Comparison of ENCODE assay signal across 25 cellular contexts in genomic region chr1:202251424-202252256, GRCh38. TPM values are rescaled to one million over a fixed set of nuclear protein-coding genes. Genes with fewer than 3 reads are reported as not detected.
DNase-seq lines count a peak whose midpoint lies in the region; ATAC-seq, FAIRE-seq and TF ChIP-seq lines count a peak whose summit lies in the region.
"Had no signal": no experiment of that assay in that cellular context is flagged by ENCODE, and none has a peak within 500 bp of the region (broad histone marks: within the 10 kb centered on the region; RNA-seq: fewer than 3 reads in every experiment).

No MANE protein-coding gene starts in this region.

- H3K36me3 Mint-ChIP-seq in T-helper 17 cell (ENCODE audit: low read depth) (peaks cover 4% of the 10 kb centered on the region), mesothelial cell of epicardium (no peaks in the 10 kb centered on the region)
- H3K36me3 Mint-ChIP-seq: naive thymus-derived CD8-positive, alpha-beta T cell had no signal

- no peak for DNase-seq in T-helper 17 cell
- no peak for DNase-seq in HepG2 (ENCODE audit: low spot score)
- DNase-seq in stimulated activated CD4-positive, alpha-beta T cell treated with anti-CD3 and anti-CD28 coated beads, Interleukin-2, amount 100 ng/mL, for 24 hours: no peak
- no peak for DNase-seq in mesothelial cell of epicardium (ENCODE audit: low spot score in 2 of 2, unreplicated experiment in 2 of 2)
- DNase-seq in OCI-LY7 (ENCODE audit: low spot score): no peak
- DNase-seq: activated naive CD4-positive, alpha-beta T cell; activated T-cell treated with anti-CD3 and anti-CD28 coated beads, Interleukin-2, amount 50 U/mL, for 1 hour; DND-41; effector CD4-positive, alpha-beta T cell; HFFc6; NCI-H1694; NCI-H526; SIG-M5; stimulated activated CD4-positive, alpha-beta T cell treated with anti-CD3 and anti-CD28 coated beads, Interleukin-4, amount 100 ng/mL, for 24 hours; T1000; uterus had no signal

- H3K27ac Mint-ChIP-seq in T-helper 17 cell: no peak overlapping the region
- H3K27ac Mint-ChIP-seq in mesothelial cell of epicardium: no peak overlapping the region
- H3K27ac Mint-ChIP-seq: HFFc6; stimulated activated naive CD8-positive, alpha-beta T cell treated with anti-CD3 and anti-CD28 coated beads, Interleukin-15, Interleukin-2, amounts not matched to agents 100 ng/mL and 50 ng/mL, for 24 hours had no signal

- H3K79me2 ChIP-seq in HepG2 (ENCODE audit: insufficient read depth, low read length) (no peaks in the 10 kb centered on the region), OCI-LY7 (ENCODE audit: insufficient read depth, low read depth, low read length) (no peaks in the 10 kb centered on the region)

- TF ChIP-seq CTCF in HepG2 (CRISPR knock-in tag; IDR thresholded peaks at IDR 0.05) (no peak), mesothelial cell of epicardium (IDR thresholded peaks at IDR 0.05; ENCODE audit: unreplicated experiment) (no peak), OCI-LY7 (conservative IDR thresholded peaks at IDR 0.05; ENCODE audit: low read length) (no peak)

- H3K27me3 Mint-ChIP-seq in T-helper 17 cell: peaks cover 42% of the 10 kb centered on the region
- peaks cover 23% of the 10 kb centered on the region for H3K27me3 Mint-ChIP-seq in mesothelial cell of epicardium (ENCODE audit: low read depth)

- BruUV-seq in HepG2 (replicated peaks; lab: Mats Ljungman, UMichigan) (no TSS peak), OCI-LY7 (replicated peaks; lab: Mats Ljungman, UMichigan) (no TSS peak)

- H3K4me1 ChIP-seq in BLaER1 (peaks cover 96% of the 10 kb centered on the region), HepG2 (ENCODE audit: insufficient read depth, low read length) (0 out of 2 replicates have a peak, but pooled peaks cover 6% of the 10 kb centered on the region), OCI-LY7 (ENCODE audit: insufficient read depth, low read length, poor library complexity, severe bottlenecking) (peaks cover 9% of the 10 kb centered on the region)
- H3K4me1 ChIP-seq in BLaER1 treated with 17β-estradiol and CSF1 and Interleukin-3, amounts not matched to agents 10 nM and 100 nM: peaks cover 57 to 90% (median 84%) of the 10 kb centered on the region in 10 experiments
- H3K4me1 ChIP-seq: uterus had no signal

- H3K27me3 ChIP-seq in BLaER1: no peaks in the 10 kb centered on the region
- H3K27me3 ChIP-seq in BLaER1 treated with 17β-estradiol and CSF1 and Interleukin-3, amounts not matched to agents 10 nM and 100 nM: no peaks in the 10 kb centered on the region
- H3K27me3 ChIP-seq in HepG2 (ENCODE audit: control insufficient read depth in 1 of 2, insufficient read depth in 2 of 2, low read length in 2 of 2): peaks cover 2 to 30% of the 10 kb centered on the region in 2 experiments; a peak in 4 of 5 replicates
- H3K27me3 ChIP-seq: uterus had no signal

- intact Hi-C loops in HepG2 (cut with micrococcal nuclease; ENCODE audit: unreplicated experiment) (no loop called here), OCI-LY7 (cut with micrococcal nuclease; ENCODE audit: unreplicated experiment) (no loop called here)

- TF ChIP-seq EP300 in HepG2 (IDR thresholded peaks at IDR 0.05; ENCODE audit: low read depth in 2 of 2, low read length in 2 of 2): no peak
- no peak for TF ChIP-seq EP300 in HepG2 (CRISPR knock-in tag; IDR thresholded peaks at IDR 0.05; ENCODE audit: borderline replicate concordance)

- H3K9me3 ChIP-seq in BLaER1 (no peaks in the 10 kb centered on the region), T-helper 17 cell (ENCODE audit: control insufficient read depth, low read length, poor library complexity, severe bottlenecking) (no peaks in the 10 kb centered on the region), HepG2 (ENCODE audit: low read length) (no peaks in the 10 kb centered on the region), OCI-LY7 (ENCODE audit: low read length) (no peaks in the 10 kb centered on the region)
- H3K9me3 ChIP-seq in BLaER1 treated with 17β-estradiol and CSF1 and Interleukin-3, amounts not matched to agents 10 nM and 100 nM (replicated peaks in 1 of 11): no peaks in the 10 kb centered on the region; a peak in 1 of 22 replicates
- H3K9me3 ChIP-seq: uterus had no signal

- ATAC-seq in T-helper 17 cell: no peak
- no peak for ATAC-seq in HepG2
- ATAC-seq: naive thymus-derived CD8-positive, alpha-beta T cell; Panc1 had no signal

- WGBS in HepG2 (ENCODE audit: low lambda C conversion rate): 8% methylated on average over 6 of the region's 6 CpGs

- H3K4me2 ChIP-seq in BLaER1 (peak overlapping the region; percentile 98), HepG2 (ENCODE audit: low read depth, low read length) (no peak overlapping the region), OCI-LY7 (ENCODE audit: low read length) (no peak overlapping the region)
- peak overlapping the region; percentile 58 to 100 (median 96) for H3K4me2 ChIP-seq in BLaER1 treated with 17β-estradiol and CSF1 and Interleukin-3, amounts not matched to agents 10 nM and 100 nM

- peaks cover 2% of the 10 kb centered on the region for H3K9me3 Mint-ChIP-seq in mesothelial cell of epicardium
- H3K9me3 Mint-ChIP-seq: HFFc6; naive thymus-derived CD8-positive, alpha-beta T cell; stimulated activated naive CD8-positive, alpha-beta T cell treated with anti-CD3 and anti-CD28 coated beads, Interleukin-15, Interleukin-2, amounts not matched to agents 100 ng/mL and 50 ng/mL, for 24 hours had no signal

- H3K9ac ChIP-seq in BLaER1 (peak overlapping the region; percentile 96), HepG2 (ENCODE audit: insufficient read depth, low read depth, low read length) (no peak overlapping the region)
- H3K9ac ChIP-seq in BLaER1 treated with 17β-estradiol and CSF1 and Interleukin-3, amounts not matched to agents 10 nM and 100 nM: peak overlapping the region in 7 of 11 experiments; percentile 34 to 82 (median 62); a peak in 12 of 22 replicates

- H2AFZ ChIP-seq in HepG2 (ENCODE audit: low read length): no peak overlapping the region
- no peak overlapping the region for H2AFZ ChIP-seq in OCI-LY7 (ENCODE audit: low read length)

- H3K4me3 ChIP-seq in BLaER1 (peak overlapping the region; percentile 63), HepG2 (replicated peaks in 1 of 3; ENCODE audit: insufficient read depth in 1 of 3, low read depth in 2 of 3, low read length in 3 of 3) (no peak overlapping the region), OCI-LY7 (ENCODE audit: low read depth, low read length, poor library complexity, severe bottlenecking) (no peak overlapping the region)
- H3K4me3 ChIP-seq in BLaER1 treated with 17β-estradiol and CSF1 and Interleukin-3, amounts not matched to agents 10 nM and 100 nM: peak overlapping the region in 4 of 10 experiments; percentile 8 to 33 (median 22); a peak in 4 of 20 replicates
- H3K4me3 ChIP-seq: uterus had no signal

- no peak for TF ChIP-seq POLR2A in HepG2 (IDR thresholded peaks at IDR 0.05; ENCODE audit: insufficient read depth in 1 of 2, low read depth in 2 of 2, low read length in 2 of 2)

- H3K9me2 ChIP-seq in OCI-LY7 (ENCODE audit: insufficient read depth, low read length): no peaks in the 10 kb centered on the region

- H3K4me1 Mint-ChIP-seq in T-helper 17 cell: peaks cover 3% of the 10 kb centered on the region
- H3K4me1 Mint-ChIP-seq in mesothelial cell of epicardium: peaks cover 4% of the 10 kb centered on the region

- in situ Hi-C loops in HepG2 (cut with HindIII; ENCODE audit: extremely low pct_ligation_motif_present, low pct_unique_long_range_greater_than_20kb): no loop called here

- CTCF ChIA-PET in HepG2 (lab: Yijun Ruan, JAX; ENCODE audit: low intra/inter-chr PET ratio, low total read pairs) (no interaction called here), OCI-LY7 (lab: Charles Lee; ENCODE audit: unreplicated experiment) (no interaction called here)

- TF ChIP-seq RAD21 in HepG2 (CRISPR knock-in tag; IDR thresholded peaks at IDR 0.05): no peak

- H3K27ac ChIP-seq in BLaER1 (peak overlapping the region; percentile 100), HepG2 (ENCODE audit: extremely low read length, insufficient read depth, low read length) (no peak overlapping the region), OCI-LY7 (ENCODE audit: low read depth, low read length, poor library complexity, severe bottlenecking) (no peak overlapping the region)
- H3K27ac ChIP-seq in BLaER1 treated with 17β-estradiol and CSF1 and Interleukin-3, amounts not matched to agents 10 nM and 100 nM: peak overlapping the region in 8 of 11 experiments; percentile 23 to 92 (median 75); a peak in 16 of 22 replicates
- H3K27ac ChIP-seq: HL-60, uterus had no signal

- FAIRE-seq in HepG2 (lab: Jason Lieb, UNC): no peak
- FAIRE-seq: colon, islet of Langerhans had no signal

- H3K4me3 Mint-ChIP-seq in T-helper 17 cell (peak overlapping the region; percentile 15), mesothelial cell of epicardium (no peak overlapping the region)
- H3K4me3 Mint-ChIP-seq: HFFc6; naive thymus-derived CD8-positive, alpha-beta T cell; stimulated activated naive CD8-positive, alpha-beta T cell treated with anti-CD3 and anti-CD28 coated beads, Interleukin-15, Interleukin-2, amounts not matched to agents 100 ng/mL and 50 ng/mL, for 24 hours had no signal

- no peaks in the 10 kb centered on the region for H4K20me1 ChIP-seq in BLaER1
- H4K20me1 ChIP-seq in BLaER1 treated with 17β-estradiol and CSF1 and Interleukin-3, amounts not matched to agents 10 nM and 100 nM: no peaks in the 10 kb centered on the region
- no peaks in the 10 kb centered on the region for H4K20me1 ChIP-seq in HepG2 (ENCODE audit: insufficient read depth, low read length)
- H4K20me1 ChIP-seq in OCI-LY7 (ENCODE audit: insufficient read depth, low read length): no peaks in the 10 kb centered on the region

- POLR2A ChIA-PET in HepG2 (lab: Yijun Ruan, JAX) (no interaction called here), OCI-LY7 (lab: Charles Lee) (no interaction called here)

- H3K36me3 ChIP-seq in BLaER1: no peaks in the 10 kb centered on the region
- no peaks in the 10 kb centered on the region; a peak in 1 of 22 replicates for H3K36me3 ChIP-seq in BLaER1 treated with 17β-estradiol and CSF1 and Interleukin-3, amounts not matched to agents 10 nM and 100 nM
- H3K36me3 ChIP-seq in HepG2 (replicated peaks in 1 of 2; ENCODE audit: control insufficient read depth in 1 of 2, insufficient read depth in 2 of 2, low read length in 2 of 2): no peaks in the 10 kb centered on the region
- H3K36me3 ChIP-seq in OCI-LY7 (ENCODE audit: insufficient read depth, low read length): no peaks in the 10 kb centered on the region
- H3K36me3 ChIP-seq: uterus had no signal

RNA-seq across cellular contexts. Expression of gene LGR6, which starts 58.0 kb away (rescaled TPM):
- total RNA-seq in T-helper 17 cell: under 1 TPM; 0.13 to 0.25 TPM
- total RNA-seq in HepG2 (2016; rRNA removed; fragmentation: Illumina TruSeq; extraction: Trizol): not detected in 2 replicates
- total RNA-seq in HepG2 (2016; cell fraction: cytosol; rRNA removed; fragmentation: Illumina TruSeq; extraction: Trizol; ENCODE audit: low read depth): not detected in 2 replicates
- total RNA-seq in HepG2 (2016; cell fraction: insoluble cytoplasmic fraction; rRNA removed; fragmentation: Illumina TruSeq; extraction: Trizol): 0.04 TPM in 1 of 2 replicates, not detected in the other
- total RNA-seq in HepG2 (2016; cell fraction: membrane; rRNA removed; fragmentation: Illumina TruSeq; extraction: Trizol): not detected in 2 replicates
- not detected in 2 replicates for total RNA-seq in HepG2 (2016; cell fraction: nucleus; rRNA removed; fragmentation: Illumina TruSeq; extraction: Trizol)
- polyA plus RNA-seq in HepG2 (2011; rRNA removed): 0.04 and 0.07 TPM in 2 replicates
- polyA plus RNA-seq in HepG2 (2011; cell fraction: cytosol; rRNA removed): 0.03 and 0.05 TPM in 2 replicates
- 0.14 and 0.19 TPM in 2 replicates for polyA plus RNA-seq in HepG2 (2011; cell fraction: nucleus; rRNA removed)
- polyA plus RNA-seq in HepG2 (2012): not detected in 2 replicates
- 0.03 TPM in 1 of 2 replicates, not detected in the other for polyA plus RNA-seq in HepG2 (2016; cell fraction: cytosol; fragmentation: Illumina TruSeq; extraction: Trizol; ENCODE audit: low read depth)
- not detected in 2 replicates for polyA plus RNA-seq in HepG2 (2016; cell fraction: insoluble cytoplasmic fraction; fragmentation: Illumina TruSeq; extraction: Trizol; ENCODE audit: low read depth)
- polyA plus RNA-seq in HepG2 (2016; cell fraction: membrane; fragmentation: Illumina TruSeq; extraction: Trizol; ENCODE audit: low read depth): not detected in 2 replicates
- polyA plus RNA-seq in HepG2 (2016; cell fraction: nucleus; fragmentation: Illumina TruSeq; extraction: Trizol; ENCODE audit: insufficient read depth, low read depth): not detected in 2 replicates
- polyA minus RNA-seq in HepG2 (2011; rRNA and poly(A)+ RNA removed; ENCODE audit: low replicate concordance): 0.12 TPM in 1 of 2 replicates, not detected in the other
- not detected in 2 replicates for polyA minus RNA-seq in HepG2 (2011; cell fraction: cytosol; rRNA and poly(A)+ RNA removed)
- not detected in 2 replicates for polyA minus RNA-seq in HepG2 (2011; cell fraction: nucleus; rRNA and poly(A)+ RNA removed)
- 3.1 to 4.7 TPM (median 3.1 TPM) in 3 replicates for total RNA-seq in mesothelial cell of epicardium
- total RNA-seq in OCI-LY7 (2014; rRNA removed; shearing (Covaris generic)): not detected in 2 replicates
- not detected in 2 replicates for total RNA-seq in OCI-LY7 (2022)
- total RNA-seq: epithelial cell of proximal tubule, HFFc6 had no signal

Comparison
In these comparisons a context has a peak if more than half of its experiments do, and no peak if none do; other contexts are left out.
1. H3K27ac ChIP-seq: peak in BLaER1 (single experiment) and BLaER1 treated with 17β-estradiol and CSF1 and Interleukin-3, amounts not matched to agents 10 nM and 100 nM (8 of 11); none in HepG2 (single experiment) and OCI-LY7 (single experiment).
2. H3K4me2 ChIP-seq: peak in BLaER1 (single experiment) and BLaER1 treated with 17β-estradiol and CSF1 and Interleukin-3, amounts not matched to agents 10 nM and 100 nM (11 of 11); none in HepG2 (single experiment) and OCI-LY7 (single experiment).